7 cellular contexts compared by ENCODE assay signal in genomic region chr12:122202811-122203210, GRCh38. TPM values are rescaled to one million over a fixed set of nuclear protein-coding genes. Genes with fewer than 3 reads are reported as not detected.
DNase-seq lines count a peak whose midpoint lies in the region; ATAC-seq and TF ChIP-seq lines count a peak whose summit lies in the region.
"Not testable (repeated sequence)": the region's sequence is repeated elsewhere in the genome, so short reads cannot be mapped to it uniquely, and the experiment has no call there.
"Had no signal": no experiment of that assay in that cellular context is flagged by ENCODE, and none has a peak within 500 bp of the region (broad histone marks: within the 10 kb centered on the region; RNA-seq: fewer than 3 reads in every experiment).

No MANE protein-coding gene starts in this region.

- not testable (repeated sequence) for H3K9me3 ChIP-seq in A673 (ENCODE audit: low read depth, low read length, poor library complexity, severe bottlenecking); IMR-90 (ENCODE audit: control insufficient read depth, insufficient read depth, low read length); ectodermal cell (ENCODE audit: control insufficient read depth, low read length)

- H3K23ac ChIP-seq in IMR-90 (ENCODE audit: low read depth, low read length) = not testable (repeated sequence)

- BruUV-seq in A673 (replicated peaks; lab: Mats Ljungman, UMichigan); IMR-90 (replicated peaks; lab: Mats Ljungman, UMichigan): not testable (repeated sequence)

- not testable (repeated sequence) for H2BK5ac ChIP-seq in IMR-90 (ENCODE audit: low read depth, low read length, poor library complexity, severe bottlenecking)

- H3K36me3 Mint-ChIP-seq in activated CD8-positive, alpha-beta T cell treated with anti-CD3 and anti-CD28 coated beads, Interleukin-2, amount 10 ng/mL, durations not matched to agents 7 days and 5 days (ENCODE audit: low read depth); progenitor cell of endocrine pancreas (ENCODE audit: insufficient read depth): not testable (repeated sequence)

- not testable (repeated sequence) for H3K9me1 ChIP-seq in IMR-90 (ENCODE audit: insufficient read depth, low read length)

- not testable (repeated sequence) for H2AK5ac ChIP-seq in IMR-90 (ENCODE audit: low read depth, low read length)

- H3K4me2 ChIP-seq in IMR-90 (ENCODE audit: low read depth, low read length) = peak overlapping the region; percentile 78

- in situ Hi-C loops in IMR-90 (cut with MboI; ENCODE audit: low sequenced_read_pairs) = not testable (repeated sequence)

- H2BK120ac ChIP-seq in IMR-90 (ENCODE audit: low read depth, low read length) = peak overlapping the region; percentile 40; the same call in 1 of the 2 replicates

- H4K91ac ChIP-seq in IMR-90 (ENCODE audit: insufficient read depth, low read depth, low read length) = not testable (repeated sequence)

- peak overlapping the region; percentile 87; the same call in 1 of the 2 replicates for H3K14ac ChIP-seq in IMR-90 (replicated peaks; ENCODE audit: low read depth, low read length)

- peaks cover 25% of the 10 kb centered on the region for H3K27me3 Mint-ChIP-seq in activated CD8-positive, alpha-beta T cell treated with anti-CD3 and anti-CD28 coated beads, Interleukin-2, amount 10 ng/mL, durations not matched to agents 7 days and 5 days (ENCODE audit: low read depth)
- H3K27me3 Mint-ChIP-seq in progenitor cell of endocrine pancreas = peaks cover 63% of the 10 kb centered on the region

- TF ChIP-seq RAD21 in IMR-90 (IDR thresholded peaks at IDR 0.05; ENCODE audit: low read length) = not testable (repeated sequence)

- H3K79me1 ChIP-seq in IMR-90 (ENCODE audit: low read depth in 1 of 2, low read length in 2 of 2) = not testable (repeated sequence)

- POLR2A ChIA-PET in A673 (lab: Charles Lee; ENCODE audit: low non-redundant PET); IMR-90 (lab: Charles Lee; ENCODE audit: unreplicated experiment): not testable (repeated sequence)
- POLR2A ChIA-PET in activated CD8-positive, alpha-beta T cell treated with anti-CD3 and anti-CD28 coated beads, Interleukin-2, amount 10 ng/mL, durations not matched to agents 7 days and 5 days (lab: Charles Lee) = interaction anchor here (1.0 kb wide), 2 partner anchors 22 to 154 kb away, joined by 3 to 4 read pairs; no protein-coding TSS in a partner anchor

- not testable (repeated sequence) for H3K27ac Mint-ChIP-seq in activated CD8-positive, alpha-beta T cell treated with anti-CD3 and anti-CD28 coated beads, Interleukin-2, amount 10 ng/mL, durations not matched to agents 7 days and 5 days; progenitor cell of endocrine pancreas

- 0 out of 2 replicates have a peak overlapping the region, but pooled peaks have one; percentile 19 for H3K56ac ChIP-seq in IMR-90 (ENCODE audit: extremely low read depth, insufficient read depth, low read length)

- H2BK20ac ChIP-seq in IMR-90 (ENCODE audit: low read depth, low read length) = not testable (repeated sequence)

- peak overlapping the region; percentile 82 for H2AK9ac ChIP-seq in IMR-90 (replicated peaks; ENCODE audit: low read depth, low read length, poor library complexity)

- H4K5ac ChIP-seq in IMR-90 (ENCODE audit: low read depth, low read length) = not testable (repeated sequence)

- intact Hi-C loops in A673 (cut with micrococcal nuclease; ENCODE audit: unreplicated experiment); IMR-90 (cut with micrococcal nuclease): not testable (repeated sequence)

- not testable (repeated sequence) for TF ChIP-seq POLR2A in IMR-90 (IDR thresholded peaks at IDR 0.05; ENCODE audit: low read depth, low read length)

- not testable (repeated sequence) for H3K9me3 Mint-ChIP-seq in activated CD8-positive, alpha-beta T cell treated with anti-CD3 and anti-CD28 coated beads, Interleukin-2, amount 10 ng/mL, durations not matched to agents 7 days and 5 days (ENCODE audit: insufficient read depth); progenitor cell of endocrine pancreas (ENCODE audit: low read depth)

- not testable (repeated sequence) for H2BK15ac ChIP-seq in IMR-90 (ENCODE audit: low read depth, low read length)

- DNase-seq in A673 (ENCODE audit: low spot score); IMR-90; activated CD8-positive, alpha-beta T cell treated with anti-CD3 and anti-CD28 coated beads, Interleukin-2, amount 10 ng/mL, durations not matched to agents 7 days and 5 days; kidney epithelial cell (ENCODE audit: low read depth); progenitor cell of endocrine pancreas (ENCODE audit: low spot score, unreplicated experiment): not testable (repeated sequence)

- H3K27ac ChIP-seq in A673 (ENCODE audit: low read depth, low read length, poor library complexity, severe bottlenecking); IMR-90 (ENCODE audit: insufficient read depth, low read length); ectodermal cell (ENCODE audit: insufficient read depth, low read depth, low read length, poor library complexity, severe bottlenecking): not testable (repeated sequence)

- H3K36me3 ChIP-seq in A673 (ENCODE audit: insufficient read depth, low read length, poor library complexity, severe bottlenecking); ectodermal cell (ENCODE audit: control insufficient read depth, insufficient read depth, low read length); kidney epithelial cell (ENCODE audit: control insufficient read depth, insufficient read depth, low read length): not testable (repeated sequence)
- peaks cover 13% of the 10 kb centered on the region for H3K36me3 ChIP-seq in IMR-90 (ENCODE audit: control insufficient read depth, insufficient read depth, low read length)

- WGBS in IMR-90 (ENCODE audit: extremely low coverage in 2 of 2, insufficient read length in 1 of 2), 2 experiments = 70% methylated on average over 9 of the region's 19 CpGs; no CpG with 5 or more reads in 1 of the 2 experiments
- 79 to 84% methylated on average over 18 to 19 of the region's 19 CpGs for WGBS in ectodermal cell, 2 experiments

- H3K9ac ChIP-seq in IMR-90 (ENCODE audit: low read depth, low read length) = not testable (repeated sequence)

- not testable (repeated sequence) for TF ChIP-seq CTCF in A673 (conservative IDR thresholded peaks at IDR 0.05; ENCODE audit: low read depth, low read length); IMR-90 (conservative IDR thresholded peaks at IDR 0.05; ENCODE audit: low read depth, low read length); kidney epithelial cell (IDR thresholded peaks at IDR 0.05; ENCODE audit: insufficient read depth, low read length, poor library complexity, severe bottlenecking); progenitor cell of endocrine pancreas (IDR thresholded peaks at IDR 0.05; ENCODE audit: unreplicated experiment)

- CTCF ChIA-PET in A673 (lab: Charles Lee); IMR-90 (lab: Yijun Ruan, JAX): not testable (repeated sequence)
- CTCF ChIA-PET in activated CD8-positive, alpha-beta T cell treated with anti-CD3 and anti-CD28 coated beads, Interleukin-2, amount 10 ng/mL, durations not matched to agents 7 days and 5 days (lab: Charles Lee) = interaction anchor here (0.9 to 1.1 kb wide), 2 partner anchors 9 to 43 kb away, joined by 3 to 4 read pairs; no protein-coding TSS in a partner anchor

- H3K18ac ChIP-seq in IMR-90 (ENCODE audit: low read depth, low read length) = not testable (repeated sequence)

- not testable (repeated sequence) for H3K4ac ChIP-seq in IMR-90 (ENCODE audit: low read depth, low read length)

- H4K8ac ChIP-seq in IMR-90 (ENCODE audit: low read depth in 2 of 2, low read length in 2 of 2) = peak overlapping the region in 1 of 2 experiments; percentile 92; a peak in 1 of 4 replicates

- not testable (repeated sequence) for ATAC-seq in IMR-90 (ENCODE audit: low read depth); activated CD8-positive, alpha-beta T cell treated with anti-CD3 and anti-CD28 coated beads, Interleukin-2, amount 10 ng/mL, durations not matched to agents 7 days and 5 days

- H3K27me3 ChIP-seq in A673 (replicated peaks; ENCODE audit: insufficient read depth, low read depth, low read length, poor library complexity) (peaks cover 15% of the 10 kb centered on the region), IMR-90 (ENCODE audit: control insufficient read depth, insufficient read depth, low read length) (peaks cover 22% of the 10 kb centered on the region), ectodermal cell (ENCODE audit: control insufficient read depth, insufficient read depth, low read length, poor library complexity, severe bottlenecking) (peaks cover 65% of the 10 kb centered on the region), kidney epithelial cell (ENCODE audit: control insufficient read depth, insufficient read depth, low read length) (peaks cover 27% of the 10 kb centered on the region)

- peak overlapping the region; percentile 77 for H3K4me3 Mint-ChIP-seq in activated CD8-positive, alpha-beta T cell treated with anti-CD3 and anti-CD28 coated beads, Interleukin-2, amount 10 ng/mL, durations not matched to agents 7 days and 5 days
- H3K4me3 Mint-ChIP-seq in progenitor cell of endocrine pancreas (ENCODE audit: low read depth) = peak overlapping the region; percentile 70

- dilution Hi-C loops in IMR-90 (cut with HindIII; ENCODE audit: low sequenced_read_pairs, unreplicated experiment) = not testable (repeated sequence)

- H3K4me3 ChIP-seq in A673 (ENCODE audit: low read depth, low read length, poor library complexity, severe bottlenecking) (peak overlapping the region; percentile 48), IMR-90 (ENCODE audit: insufficient read depth, low read depth, low read length) (peak overlapping the region; percentile 51), ectodermal cell (ENCODE audit: insufficient read depth, low read depth, low read length) (peak overlapping the region; percentile 41), kidney epithelial cell (ENCODE audit: low read depth, low read length) (peak overlapping the region; percentile 21)

- peaks cover 18% of the 10 kb centered on the region for H4K20me1 ChIP-seq in IMR-90 (ENCODE audit: insufficient read depth, low read length)

- H3K4me1 Mint-ChIP-seq in activated CD8-positive, alpha-beta T cell treated with anti-CD3 and anti-CD28 coated beads, Interleukin-2, amount 10 ng/mL, durations not matched to agents 7 days and 5 days (ENCODE audit: low read depth) = peaks cover 15% of the 10 kb centered on the region
- H3K4me1 Mint-ChIP-seq in progenitor cell of endocrine pancreas (ENCODE audit: low read depth) = not testable (repeated sequence)

- H3K4me1 ChIP-seq in A673 (ENCODE audit: insufficient read depth, low read length, poor library complexity, severe bottlenecking) = peaks cover 14% of the 10 kb centered on the region
- not testable (repeated sequence) for H3K4me1 ChIP-seq in IMR-90 (ENCODE audit: control insufficient read depth, insufficient read depth, low read length); ectodermal cell (ENCODE audit: control insufficient read depth, insufficient read depth, low read length)

- peak overlapping the region; percentile 92 for H2AFZ ChIP-seq in IMR-90 (replicated peaks; ENCODE audit: low read length, poor library complexity)

RNA-seq across cellular contexts. Expression of gene B3GNT4, which starts 0.7 kb away (rescaled TPM):
- total RNA-seq in A673 (2021) = 0.15 and 0.22 TPM in 2 replicates
- total RNA-seq in IMR-90 (2012; rRNA removed) = under 0.01 and 0.18 TPM in 2 replicates
- polyA plus RNA-seq in IMR-90 (2012; rRNA removed) = 0.53 and 0.99 TPM in 2 replicates
- polyA plus RNA-seq in IMR-90 (2012; cell fraction: cytosol; rRNA removed) = 0.39 and 0.96 TPM in 2 replicates
- 0.50 and 0.98 TPM in 2 replicates for polyA plus RNA-seq in IMR-90 (2012; cell fraction: nucleus; rRNA removed; ENCODE audit: low replicate concordance)
- total RNA-seq in activated CD8-positive, alpha-beta T cell treated with anti-CD3 and anti-CD28 coated beads, Interleukin-2, amount 10 ng/mL, durations not matched to agents 7 days and 5 days = 1 to 10 TPM in 1 of 2 experiments, under 1 TPM in 1; 0.90 to 1.4 TPM
- polyA plus RNA-seq in ectodermal cell (2013, experiment 1 of 4) = 0.26 TPM
- 0.57 TPM for polyA plus RNA-seq in ectodermal cell (2013, experiment 2 of 4)
- polyA plus RNA-seq in ectodermal cell (2013, experiment 3 of 4) = not detected
- 0.32 TPM for polyA plus RNA-seq in ectodermal cell (2013, experiment 4 of 4)
- 0.14 and 0.75 TPM in 2 replicates for total RNA-seq in kidney epithelial cell
- 0.27 and 0.91 TPM in 2 replicates for total RNA-seq in progenitor cell of endocrine pancreas

RNA-seq across cellular contexts. Expression of gene LRRC43, which starts 19.9 kb away (rescaled TPM):
- 0.24 TPM in 1 of 2 replicates, not detected in the other for total RNA-seq in A673 (2021)
- total RNA-seq in IMR-90 (2012; rRNA removed) = 0.36 TPM in 1 of 2 replicates, not detected in the other
- 0.19 and 0.26 TPM in 2 replicates for polyA plus RNA-seq in IMR-90 (2012; rRNA removed)
- 0.87 and 0.90 TPM in 2 replicates for polyA plus RNA-seq in IMR-90 (2012; cell fraction: cytosol; rRNA removed)
- 0.75 and 0.88 TPM in 2 replicates for polyA plus RNA-seq in IMR-90 (2012; cell fraction: nucleus; rRNA removed; ENCODE audit: low replicate concordance)
- not detected for total RNA-seq in activated CD8-positive, alpha-beta T cell treated with anti-CD3 and anti-CD28 coated beads, Interleukin-2, amount 10 ng/mL, durations not matched to agents 7 days and 5 days
- 0.91 TPM for polyA plus RNA-seq in ectodermal cell (2013, experiment 1 of 4)
- 0.36 TPM for polyA plus RNA-seq in ectodermal cell (2013, experiment 2 of 4)
- 1.2 TPM for polyA plus RNA-seq in ectodermal cell (2013, experiment 3 of 4)
- polyA plus RNA-seq in ectodermal cell (2013, experiment 4 of 4) = 0.81 TPM
- total RNA-seq in kidney epithelial cell = 0.75 and 2.5 TPM in 2 replicates
- 5.4 and 5.5 TPM in 2 replicates for total RNA-seq in progenitor cell of endocrine pancreas

RNA-seq across cellular contexts. Expression of gene DIABLO, which starts 23.0 kb away (rescaled TPM):
- total RNA-seq in A673 (2021) (72.0 and 72.2 TPM in 2 replicates), IMR-90 (2012; rRNA removed) (102 and 104 TPM in 2 replicates), kidney epithelial cell (85.7 and 100 TPM in 2 replicates), progenitor cell of endocrine pancreas (63.8 and 65.3 TPM in 2 replicates)
- polyA plus RNA-seq in IMR-90 (2012; rRNA removed) = 67.0 and 69.7 TPM in 2 replicates
- polyA plus RNA-seq in IMR-90 (2012; cell fraction: cytosol; rRNA removed) = 54.3 and 66.2 TPM in 2 replicates
- polyA plus RNA-seq in IMR-90 (2012; cell fraction: nucleus; rRNA removed; ENCODE audit: low replicate concordance) = 43.2 and 64.8 TPM in 2 replicates
- total RNA-seq in activated CD8-positive, alpha-beta T cell treated with anti-CD3 and anti-CD28 coated beads, Interleukin-2, amount 10 ng/mL, durations not matched to agents 7 days and 5 days = 10 to 100 TPM; 43.5 to 47.1 TPM
- polyA plus RNA-seq in ectodermal cell (2013, experiment 1 of 4) = 100 TPM
- polyA plus RNA-seq in ectodermal cell (2013, experiment 2 of 4) = 110 TPM
- 68.4 TPM for polyA plus RNA-seq in ectodermal cell (2013, experiment 3 of 4)
- polyA plus RNA-seq in ectodermal cell (2013, experiment 4 of 4) = 82.7 TPM

RNA-seq across cellular contexts. Expression of gene IL31, which starts 28.8 kb away (rescaled TPM):
- not detected in 2 replicates for total RNA-seq in A673 (2021)
- total RNA-seq in IMR-90 (2012; rRNA removed) = not detected in 2 replicates
- polyA plus RNA-seq in IMR-90 (2012; rRNA removed) = not detected in 2 replicates
- not detected in 2 replicates for polyA plus RNA-seq in IMR-90 (2012; cell fraction: cytosol; rRNA removed)
- not detected in 2 replicates for polyA plus RNA-seq in IMR-90 (2012; cell fraction: nucleus; rRNA removed; ENCODE audit: low replicate concordance)
- not detected for total RNA-seq in activated CD8-positive, alpha-beta T cell treated with anti-CD3 and anti-CD28 coated beads, Interleukin-2, amount 10 ng/mL, durations not matched to agents 7 days and 5 days
- polyA plus RNA-seq in ectodermal cell (2013, experiment 1 of 4) = not detected
- not detected for polyA plus RNA-seq in ectodermal cell (2013, experiment 2 of 4)
- not detected for polyA plus RNA-seq in ectodermal cell (2013, experiment 3 of 4)
- polyA plus RNA-seq in ectodermal cell (2013, experiment 4 of 4) = not detected
- total RNA-seq in kidney epithelial cell = not detected in 2 replicates
- total RNA-seq in progenitor cell of endocrine pancreas = not detected in 2 replicates
- total RNA-seq: omental fat pad had no signal
